Comparison of ENCODE assay signal across 23 cellular contexts in genomic region chr17:80910043-80910442, GRCh38.
DNase-seq lines count a peak whose midpoint lies in the region; ATAC-seq, FAIRE-seq and TF ChIP-seq lines count a peak whose summit lies in the region.
"Had no signal": no experiment of that assay in that cellular context is flagged by ENCODE, and none has a peak within 500 bp of the region (broad histone marks: within the 10 kb centered on the region; RNA-seq: fewer than 3 reads in every experiment).

No MANE protein-coding gene starts in this region.

- DNase-seq in activated naive CD4-positive, alpha-beta T cell treated with anti-CD3 and anti-CD28 coated beads, Interleukin-2, amount 50 U/mL, for 16 hours, result peak; percentile 0
- DNase-seq in activated naive CD4-positive, alpha-beta T cell treated with Interleukin-2 at 50 U/mL for 16 hours, result no peak
- DNase-seq in MM.1S (peak; percentile 37), kidney (peak; percentile 29), vagina (ENCODE audit: extremely low spot score in 2 of 2) (no peak), ACHN (no peak)
- DNase-seq in stimulated activated naive CD8-positive, alpha-beta T cell treated with anti-CD3 and anti-CD28 coated beads, Interleukin-15, amount 100 ng/mL, for 72 hours, result no peak
- DNase-seq: activated CD4-positive, alpha-beta T cell treated with anti-CD3 and anti-CD28 coated beads, Interleukin-2, amount 50 U/mL, for 48 hours; central memory CD4-positive, alpha-beta T cell; GOT3; MG63; NCI-H2171; NCI-H524 treated with DMSO at 0.1 percent for 48 hours; SK-N-SH; stimulated activated CD4-positive, alpha-beta T cell treated with anti-CD3 and anti-CD28 coated beads, Interleukin-2, amount 100 ng/mL, for 48 hours had no signal

- no peak for FAIRE-seq in kidney (lab: Jason Lieb, UNC)
- FAIRE-seq: A549 had no signal

- no peak overlapping the region for H2AFZ ChIP-seq in MM.1S (ENCODE audit: low read length)

- in situ Hi-C loops in ACHN (cut with HindIII; ENCODE audit: low pct_ligation_motif_present, low pct_unique_long_range_greater_than_20kb, low sequenced_read_pairs), result no loop called here

- H3K79me2 ChIP-seq in MM.1S (ENCODE audit: low read length), result no peaks in the 10 kb centered on the region

- H3K27ac Mint-ChIP-seq in stimulated activated naive CD8-positive, alpha-beta T cell treated with anti-CD3 and anti-CD28 coated beads, Interleukin-15, amount 100 ng/mL, for 72 hours, result peak overlapping the region in 1 of 2 donors; percentile 61
- H3K27ac Mint-ChIP-seq: T-helper 2 cell treated with Interferon-gamma antibody and Interleukin-4, amounts not matched to agents 5 μg/mL and 100 μg/mL, for 36 hours had no signal

- H3K4me3 ChIP-seq in MM.1S (ENCODE audit: low read length), result peak overlapping the region; percentile 32
- no peak overlapping the region for H3K4me3 ChIP-seq in kidney (ENCODE audit: low read length in 2 of 2)
- H3K4me3 ChIP-seq in vagina, result no peak overlapping the region
- H3K4me3 ChIP-seq: A549, dorsolateral prefrontal cortex, MG63, skin epidermis, tibial artery had no signal

- H3K9ac ChIP-seq in MM.1S (ENCODE audit: low read length), result peak overlapping the region; percentile 63
- H3K9ac ChIP-seq in kidney (ENCODE audit: low read length in 2 of 2), result no peak overlapping the region
- H3K9ac ChIP-seq: SK-N-SH had no signal

- peak overlapping the region; percentile 65 for H3K4me2 ChIP-seq in MM.1S (ENCODE audit: low read depth, low read length)
- H3K4me2 ChIP-seq: A549, SK-N-SH had no signal

- no peaks in the 10 kb centered on the region for H3K27me3 Mint-ChIP-seq in stimulated activated naive CD8-positive, alpha-beta T cell treated with anti-CD3 and anti-CD28 coated beads, Interleukin-15, amount 100 ng/mL, for 72 hours
- H3K27me3 Mint-ChIP-seq: stimulated activated naive CD8-positive, alpha-beta T cell treated with anti-CD3 and anti-CD28 coated beads, Interleukin-15, Interleukin-2, amounts not matched to agents 100 ng/mL and 50 ng/mL, for 24 hours had no signal

- no peaks in the 10 kb centered on the region for H3K9me2 ChIP-seq in MM.1S (replicated peaks; ENCODE audit: insufficient read depth, low read length)
- H3K9me2 ChIP-seq: SK-N-SH had no signal

- H4K20me1 ChIP-seq in MM.1S (ENCODE audit: insufficient read depth, low read length), result no peaks in the 10 kb centered on the region

- no peak overlapping the region for H3K4me3 Mint-ChIP-seq in stimulated activated naive CD8-positive, alpha-beta T cell treated with anti-CD3 and anti-CD28 coated beads, Interleukin-15, amount 100 ng/mL, for 72 hours
- H3K4me3 Mint-ChIP-seq: CD14-positive monocyte; T-helper 2 cell treated with Interferon-gamma antibody and Interleukin-4, amounts not matched to agents 5 μg/mL and 100 μg/mL, for 36 hours had no signal

- H3K9me3 Mint-ChIP-seq in stimulated activated naive CD8-positive, alpha-beta T cell treated with anti-CD3 and anti-CD28 coated beads, Interleukin-15, amount 100 ng/mL, for 72 hours, result no peaks in the 10 kb centered on the region
- H3K9me3 Mint-ChIP-seq: stimulated activated naive CD8-positive, alpha-beta T cell treated with anti-CD3 and anti-CD28 coated beads, Interleukin-15, Interleukin-2, amounts not matched to agents 100 ng/mL and 50 ng/mL, for 24 hours; T-helper 2 cell treated with Interferon-gamma antibody and Interleukin-4, amounts not matched to agents 5 μg/mL and 100 μg/mL, for 36 hours had no signal

- H3K36me3 ChIP-seq in MM.1S (replicated peaks; ENCODE audit: insufficient read depth, low read length) (no peaks in the 10 kb centered on the region), kidney (ENCODE audit: control insufficient read depth in 1 of 2, insufficient read depth in 2 of 2, low read length in 2 of 2) (peaks cover 5% of the 10 kb centered on the region in 2 donors), vagina (peaks cover 0 to 18% of the 10 kb centered on the region in 2 donors)

- TF ChIP-seq CTCF in MM.1S (IDR thresholded peaks at IDR 0.05; ENCODE audit: low read length) (no peak), kidney (IDR thresholded peaks at IDR 0.05; ENCODE audit: borderline replicate concordance, extremely low read depth, insufficient read depth) (no peak), vagina (IDR thresholded peaks at IDR 0.05) (no peak)

- H3K4me1 Mint-ChIP-seq in stimulated activated naive CD8-positive, alpha-beta T cell treated with anti-CD3 and anti-CD28 coated beads, Interleukin-15, amount 100 ng/mL, for 72 hours, result peaks cover 6% of the 10 kb centered on the region
- H3K4me1 Mint-ChIP-seq: CD14-positive monocyte had no signal

- no peaks in the 10 kb centered on the region for H3K27me3 ChIP-seq in MM.1S (replicated peaks; ENCODE audit: insufficient read depth, low read length)
- no peaks in the 10 kb centered on the region for H3K27me3 ChIP-seq in vagina
- H3K27me3 ChIP-seq: dorsolateral prefrontal cortex, MG63, tibial artery had no signal

- intact Hi-C loops in kidney (cut with DNase I) (no loop called here), vagina (cut with DNase I) (no loop called here)

- H3K4me1 ChIP-seq in MM.1S (ENCODE audit: low read length) (peaks cover 47% of the 10 kb centered on the region), kidney (ENCODE audit: control insufficient read depth in 1 of 2, insufficient read depth in 1 of 2, low read depth in 1 of 2, low read length in 2 of 2) (no peaks in the 10 kb centered on the region), vagina (no peaks in the 10 kb centered on the region)
- H3K4me1 ChIP-seq: A549, tibial artery had no signal

- H3K9me3 ChIP-seq in MM.1S (replicated peaks; ENCODE audit: insufficient read depth, low read length) (no peaks in the 10 kb centered on the region), kidney (ENCODE audit: control insufficient read depth in 1 of 2, low read length in 2 of 2) (no peaks in the 10 kb centered on the region), vagina (no peaks in the 10 kb centered on the region)
- H3K9me3 ChIP-seq: A549, MG63, SK-N-SH, tibial artery had no signal

- H3K27ac ChIP-seq in MM.1S (ENCODE audit: low read length), result peak overlapping the region; percentile 97
- H3K27ac ChIP-seq in kidney (ENCODE audit: low read depth in 2 of 2, low read length in 2 of 2), result no peak overlapping the region
- no peak overlapping the region for H3K27ac ChIP-seq in vagina
- H3K27ac ChIP-seq: A549, dorsolateral prefrontal cortex, skin epidermis, tibial artery had no signal

- no peak for TF ChIP-seq POLR2A in vagina (IDR thresholded peaks at IDR 0.05)

- ATAC-seq in stimulated activated naive CD8-positive, alpha-beta T cell treated with anti-CD3 and anti-CD28 coated beads, Interleukin-15, amount 100 ng/mL, for 72 hours, result no peak
- no peak for ATAC-seq in HG03521 (IDR thresholded peaks at IDR 0.05; ENCODE audit: unreplicated experiment)
- ATAC-seq: A549 had no signal

- H3F3A ChIP-seq in MM.1S (ENCODE audit: insufficient read depth, low read length), result peaks cover 44% of the 10 kb centered on the region

Comparison
In these comparisons a context has a peak if more than half of its experiments do, and no peak if none do; other contexts are left out.
1. DNase-seq: peak in activated naive CD4-positive, alpha-beta T cell treated with anti-CD3 and anti-CD28 coated beads, Interleukin-2, amount 50 U/mL, for 16 hours (single experiment), MM.1S (single experiment) and kidney (single experiment); none in activated naive CD4-positive, alpha-beta T cell treated with Interleukin-2 at 50 U/mL for 16 hours (single experiment), stimulated activated naive CD8-positive, alpha-beta T cell treated with anti-CD3 and anti-CD28 coated beads, Interleukin-15, amount 100 ng/mL, for 72 hours (0 of 2), vagina (0 of 2) and ACHN (single experiment).